In genomic region chr2:46150445-46150970, GRCh38 we compare ENCODE assay signal across 21 cellular contexts.
DNase-seq lines count a peak whose midpoint lies in the region; ATAC-seq lines count a peak whose summit lies in the region.
"Had no signal": no experiment of that assay in that cellular context is flagged by ENCODE, and none has a peak within 500 bp of the region (broad histone marks: within the 10 kb centered on the region; RNA-seq: fewer than 3 reads in every experiment).

No MANE protein-coding gene starts in this region.

- peaks cover 9% of the 10 kb centered on the region for H3K36me3 Mint-ChIP-seq in activated T-helper 17 cell treated with anti-CD3 and anti-CD28 coated beads, Interleukin-2, amount 50 U/mL, for 72 hours (ENCODE audit: low read depth)

- no peak overlapping the region for H3K27ac Mint-ChIP-seq in stimulated activated naive CD8-positive, alpha-beta T cell treated with anti-CD3 and anti-CD28 coated beads, Interleukin-15, amount 100 ng/mL, for 72 hours
- H3K27ac Mint-ChIP-seq in activated T-helper 17 cell treated with anti-CD3 and anti-CD28 coated beads, Interleukin-2, amount 50 U/mL, for 72 hours: no peak overlapping the region
- H3K27ac Mint-ChIP-seq: H9, T-helper 17 cell had no signal

- peak; percentile 46 for ATAC-seq in stimulated activated naive CD8-positive, alpha-beta T cell treated with anti-CD3 and anti-CD28 coated beads, Interleukin-15, amount 100 ng/mL, for 72 hours
- ATAC-seq in stimulated activated naive CD8-positive, alpha-beta T cell treated with anti-CD3 and anti-CD28 coated beads, Interleukin-15, Interleukin-2, amounts not matched to agents 100 U/mL and 50 U/mL, for 24 hours: no peak
- ATAC-seq in activated T-helper 17 cell treated with anti-CD3 and anti-CD28 coated beads, Interleukin-2, amount 50 U/mL, for 72 hours (replicated peaks): peak; percentile 78
- ATAC-seq in GM21529 (IDR thresholded peaks at IDR 0.05; ENCODE audit: unreplicated experiment): no peak
- ATAC-seq: T-helper 17 cell had no signal

- H3K9me3 Mint-ChIP-seq in stimulated activated naive CD8-positive, alpha-beta T cell treated with anti-CD3 and anti-CD28 coated beads, Interleukin-15, amount 100 ng/mL, for 72 hours: no peaks in the 10 kb centered on the region
- H3K9me3 Mint-ChIP-seq in activated T-helper 17 cell treated with anti-CD3 and anti-CD28 coated beads, Interleukin-2, amount 50 U/mL, for 72 hours: no peaks in the 10 kb centered on the region
- H3K9me3 Mint-ChIP-seq: H9, nephron had no signal

- peaks cover 22% of the 10 kb centered on the region for H3K4me1 Mint-ChIP-seq in stimulated activated naive CD8-positive, alpha-beta T cell treated with anti-CD3 and anti-CD28 coated beads, Interleukin-15, amount 100 ng/mL, for 72 hours
- H3K4me1 Mint-ChIP-seq in activated T-helper 17 cell treated with anti-CD3 and anti-CD28 coated beads, Interleukin-2, amount 50 U/mL, for 72 hours: peaks cover 7% of the 10 kb centered on the region

- no peak overlapping the region for H3K4me3 Mint-ChIP-seq in stimulated activated naive CD8-positive, alpha-beta T cell treated with anti-CD3 and anti-CD28 coated beads, Interleukin-15, amount 100 ng/mL, for 72 hours
- no peak overlapping the region for H3K4me3 Mint-ChIP-seq in activated T-helper 17 cell treated with anti-CD3 and anti-CD28 coated beads, Interleukin-2, amount 50 U/mL, for 72 hours
- H3K4me3 Mint-ChIP-seq: brain, H9, nephron, T-helper 17 cell had no signal

- H3K27me3 Mint-ChIP-seq in stimulated activated naive CD8-positive, alpha-beta T cell treated with anti-CD3 and anti-CD28 coated beads, Interleukin-15, amount 100 ng/mL, for 72 hours: no peaks in the 10 kb centered on the region
- H3K27me3 Mint-ChIP-seq in activated T-helper 17 cell treated with anti-CD3 and anti-CD28 coated beads, Interleukin-2, amount 50 U/mL, for 72 hours: no peaks in the 10 kb centered on the region
- H3K27me3 Mint-ChIP-seq: T-helper 17 cell had no signal

- DNase-seq in stimulated activated naive CD8-positive, alpha-beta T cell treated with anti-CD3 and anti-CD28 coated beads, Interleukin-15, amount 100 ng/mL, for 72 hours: no peak
- no peak for DNase-seq in stimulated activated naive CD8-positive, alpha-beta T cell treated with anti-CD3 and anti-CD28 coated beads, Interleukin-15, Interleukin-2, amounts not matched to agents 100 U/mL and 50 U/mL, for 24 hours
- DNase-seq in left kidney (ENCODE audit: low read depth, low spot score) (peak; percentile 54), NCI-H510A treated with DMSO at 0.1 percent for 48 hours (lab: John Stamatoyannopoulos, UW) (no peak)
- no peak for DNase-seq in stimulated activated CD4-positive, alpha-beta T cell treated with anti-CD3 and anti-CD28 coated beads, Interleukin-4, amount 100 ng/mL, for 4 hours
- DNase-seq: activated CD4-positive, CD25-positive, alpha-beta regulatory T cell treated with anti-CD3 and anti-CD28 coated beads, Interleukin-2, amount 50 U/mL, for 72 hours; activated CD8-positive, alpha-beta memory T cell treated with anti-CD3 and anti-CD28 coated beads for 24 hours; activated T-cell treated with anti-CD3 and anti-CD28 coated beads for 4 hours; Caco-2; cerebellar nuclear complex; H9; Karpas-422; NCI-H1436; NCI-H2081; NCI-H69; spleen; T-helper 17 cell had no signal

Comparison
In these comparisons a context has a peak if more than half of its experiments do, and no peak if none do; other contexts are left out.
1. ATAC-seq: peak in stimulated activated naive CD8-positive, alpha-beta T cell treated with anti-CD3 and anti-CD28 coated beads, Interleukin-15, amount 100 ng/mL, for 72 hours (single experiment) and activated T-helper 17 cell treated with anti-CD3 and anti-CD28 coated beads, Interleukin-2, amount 50 U/mL, for 72 hours (single experiment); none in stimulated activated naive CD8-positive, alpha-beta T cell treated with anti-CD3 and anti-CD28 coated beads, Interleukin-15, Interleukin-2, amounts not matched to agents 100 U/mL and 50 U/mL, for 24 hours (single experiment) and GM21529 (single experiment).